In the genomic region with DNA sequence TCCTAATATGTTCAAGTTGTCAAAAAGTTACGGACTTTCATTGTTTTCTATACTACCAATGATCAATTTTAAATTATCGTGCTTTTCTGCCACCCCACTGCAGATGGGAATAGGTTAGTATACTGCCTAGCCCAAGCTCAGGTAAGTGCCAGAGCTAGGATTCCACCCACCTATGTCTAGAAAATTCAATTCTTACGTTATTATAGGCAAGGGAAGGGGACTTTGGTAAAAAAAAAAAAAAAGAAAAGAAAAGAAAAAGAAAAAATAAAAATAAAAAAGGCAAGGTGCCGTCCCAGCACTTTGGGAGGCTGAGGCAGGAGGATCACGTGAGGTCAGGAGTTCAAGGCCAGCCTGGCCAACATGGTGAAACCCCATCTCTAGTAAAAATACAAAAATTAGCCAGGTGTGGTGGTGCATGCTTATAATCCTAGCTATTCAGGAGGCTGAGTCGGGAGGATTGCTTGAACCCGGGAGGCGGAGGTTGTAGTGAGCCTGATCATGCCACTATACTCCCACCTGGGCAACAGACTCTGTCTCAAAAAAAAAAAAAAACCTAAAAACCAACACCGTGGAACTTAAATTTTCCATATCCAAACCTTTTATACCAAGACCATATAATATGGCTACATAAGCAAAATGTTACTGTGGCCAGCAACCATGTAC, we compare ENCODE assay signal across 10 cellular contexts. TPM values are rescaled to one million over a fixed set of nuclear protein-coding genes. Genes with fewer than 3 reads are reported as not detected.
DNase-seq lines count a peak whose midpoint lies in the region; ATAC-seq and TF ChIP-seq lines count a peak whose summit lies in the region.
"Had no signal": no experiment of that assay in that cellular context is flagged by ENCODE, and none has a peak within 500 bp of the region (broad histone marks: within the 10 kb centered on the region; RNA-seq: fewer than 3 reads in every experiment).

No MANE protein-coding gene starts in this region.

- H3K9me3 ChIP-seq in left ventricle myocardium inferior (replicated peaks): no peaks in the 10 kb centered on the region
- H3K9me3 ChIP-seq in ascending aorta: no peaks in the 10 kb centered on the region
- H3K9me3 ChIP-seq in lower lobe of right lung: no peaks in the 10 kb centered on the region
- H3K9me3 ChIP-seq in uterus: no peaks in the 10 kb centered on the region

- peaks cover 34% of the 10 kb centered on the region for H3K36me3 ChIP-seq in left ventricle myocardium inferior
- peaks cover 16 to 29% of the 10 kb centered on the region in 2 donors for H3K36me3 ChIP-seq in ascending aorta
- H3K36me3 ChIP-seq in lower lobe of right lung: peaks cover 36% of the 10 kb centered on the region
- H3K36me3 ChIP-seq in uterus: no peaks in the 10 kb centered on the region

- intact Hi-C loops in left ventricle myocardium inferior (cut with micrococcal nuclease): no loop called here
- intact Hi-C loops in left cardiac atrium (cut with DNase I): no loop called here
- intact Hi-C loops in ascending aorta (cut with DNase I): loop anchor here (10.0 kb wide), 1 partner anchor 554 kb away; no protein-coding TSS in a partner anchor
- intact Hi-C loops in lower lobe of right lung (cut with DNase I): no loop called here
- intact Hi-C loops in uterus (cut with DNase I; ENCODE audit: low total_unique reads): no loop called here

- no peak for TF ChIP-seq CTCF in left ventricle myocardium inferior (IDR thresholded peaks at IDR 0.05; ENCODE audit: borderline replicate concordance)
- TF ChIP-seq CTCF in ascending aorta (IDR thresholded peaks at IDR 0.05): no peak
- TF ChIP-seq CTCF in lower lobe of right lung (IDR thresholded peaks at IDR 0.05): no peak
- no peak for TF ChIP-seq CTCF in uterus (IDR thresholded peaks at IDR 0.05)

- no peak for TF ChIP-seq POLR2A in uterus (IDR thresholded peaks at IDR 0.05)

- DNase-seq in left ventricle myocardium inferior: no peak
- no peak for DNase-seq in left cardiac atrium
- no peak for DNase-seq in ascending aorta (ENCODE audit: low spot score in 2 of 2)
- no peak for DNase-seq in lower lobe of right lung
- no peak for DNase-seq in uterus
- no peak for DNase-seq in ureter (ENCODE audit: low spot score)
- DNase-seq in occipital lobe (lab: John Stamatoyannopoulos, UW): no peak
- no peak for DNase-seq in EL
- DNase-seq: hypothalamus, NCI-H226 had no signal

- H3K27ac ChIP-seq in left ventricle myocardium inferior (replicated peaks) (peak overlapping the region; percentile 87), ascending aorta (peak overlapping the region in 1 of 2 donors; percentile 89), lower lobe of right lung (peak overlapping the region; percentile 91), uterus (peak overlapping the region; percentile 83 to 84)

- H3K4me1 ChIP-seq in left ventricle myocardium inferior: peaks cover 31% of the 10 kb centered on the region
- H3K4me1 ChIP-seq in ascending aorta: peaks cover 0 to 20% of the 10 kb centered on the region in 2 donors
- H3K4me1 ChIP-seq in lower lobe of right lung: peaks cover 29% of the 10 kb centered on the region
- peaks cover 0 to 4% of the 10 kb centered on the region in 2 donors for H3K4me1 ChIP-seq in uterus

- H3K27me3 ChIP-seq in left ventricle myocardium inferior (ENCODE audit: low read depth) (no peaks in the 10 kb centered on the region), ascending aorta (no peaks in the 10 kb centered on the region), lower lobe of right lung (ENCODE audit: low read depth) (no peaks in the 10 kb centered on the region), uterus (no peaks in the 10 kb centered on the region)

- no peak for ATAC-seq in left cardiac atrium
- no peak for ATAC-seq in lower lobe of right lung

- H3K4me3 ChIP-seq in left ventricle myocardium inferior (peak overlapping the region; percentile 84), ascending aorta (peak overlapping the region; percentile 73 to 82), lower lobe of right lung (peak overlapping the region; percentile 76), uterus (peak overlapping the region; percentile 57)

RNA-seq across cellular contexts. Expression of a gene that starts 1.3 kb away (rescaled TPM):
- total RNA-seq in left ventricle myocardium inferior (12.4 TPM), left cardiac atrium (10 to 100 TPM; 19.4 to 43.2 TPM), ascending aorta (39.2 TPM), lower lobe of right lung (25.3 TPM), uterus (100 to 1,000 TPM in 2 of 4 donors, 10 to 100 TPM in 2; 46.5 to 305 (median 175) TPM), ureter (73.7 TPM), occipital lobe (23.2 TPM)

RNA-seq across cellular contexts. Expression of a gene that starts 39.7 kb away (rescaled TPM):
- total RNA-seq in left ventricle myocardium inferior (10.2 TPM), left cardiac atrium (10 to 100 TPM in 1 of 2 donors, 1 to 10 TPM in 1; 8.5 to 13.0 TPM), ascending aorta (28.6 TPM), lower lobe of right lung (6.7 TPM), uterus (10 to 100 TPM in 1 of 4 donors, 1 to 10 TPM in 3; 2.8 to 20.5 (median 7.0) TPM), ureter (10.2 TPM), occipital lobe (9.5 TPM)
